ENCODE assay signal across 8 cellular contexts in genomic region chr7:140924019-140924820, GRCh38.
DNase-seq lines count a peak whose midpoint lies in the region; ATAC-seq lines count a peak whose summit lies in the region.

No MANE protein-coding gene starts in this region.

- H3K27me3 ChIP-seq in mucosa of rectum (ENCODE audit: control insufficient read depth in 2 of 2, insufficient read depth in 2 of 2, low read length in 2 of 2) = no peaks in the 10 kb centered on the region

- H3K27ac ChIP-seq in epithelial cell of prostate (peak overlapping the region; percentile 71), mucosa of rectum (ENCODE audit: low read depth in 2 of 2, low read length in 2 of 2) (peak overlapping the region; percentile 89 to 91)

- H3K36me3 ChIP-seq in mucosa of rectum (ENCODE audit: control insufficient read depth in 2 of 2, insufficient read depth in 2 of 2, low read length in 2 of 2) = no peaks in the 10 kb centered on the region

- peaks cover 4% of the 10 kb centered on the region in 2 donors for H3K4me1 ChIP-seq in mucosa of rectum (ENCODE audit: control insufficient read depth in 2 of 2, insufficient read depth in 2 of 2, low read length in 2 of 2)

- DNase-seq in COLO829 (ENCODE audit: low spot score) = peak; percentile 71
- peak; percentile 32 for DNase-seq in NOMO-1 treated with DMSO at 0.1 percent for 48 hours (lab: John Stamatoyannopoulos, UW; ENCODE audit: unreplicated experiment)
- DNase-seq in activated CD8-positive, alpha-beta memory T cell treated with anti-CD3 and anti-CD28 coated beads, Interleukin-2, amount 50 U/mL, for 48 hours = peak; percentile 81
- no peak for DNase-seq in epithelial cell of prostate (ENCODE audit: low read depth, low spot score)
- DNase-seq in stimulated activated CD8-positive, alpha-beta memory T cell treated with anti-CD3 and anti-CD28 coated beads, Interleukin-4, amount 100 ng/mL, for 4 hours (ENCODE audit: low read depth in 2 of 2, low spot score in 1 of 2) = peak; percentile 38 to 51

- ATAC-seq in GM19438 (IDR thresholded peaks at IDR 0.05; ENCODE audit: low read depth, unreplicated experiment) (peak; percentile 79), HG03565 (IDR thresholded peaks at IDR 0.05; ENCODE audit: unreplicated experiment) (peak; percentile 58)

- H3K4me3 ChIP-seq in mucosa of rectum (ENCODE audit: low read length in 2 of 2) = peak overlapping the region; percentile 89 to 93

- no peaks in the 10 kb centered on the region for H3K9me3 ChIP-seq in mucosa of rectum (ENCODE audit: control insufficient read depth in 2 of 2, low read length in 2 of 2)

- H3K9ac ChIP-seq in mucosa of rectum (ENCODE audit: low read depth in 1 of 2, low read length in 2 of 2) = peak overlapping the region; percentile 72 to 98
